In genomic region chr14:52121441-52121840, GRCh38 we compare ENCODE assay signal across 20 cellular contexts. TPM values are rescaled to one million over a fixed set of nuclear protein-coding genes. Genes with fewer than 3 reads are reported as not detected.
"Had no signal": no experiment of that assay in that cellular context is flagged by ENCODE, and none has a peak within 500 bp of the region (broad histone marks: within the 10 kb centered on the region; RNA-seq: fewer than 3 reads in every experiment).

No MANE protein-coding gene starts in this region.

- H3K9me3 Mint-ChIP-seq: activated naive CD8-positive, alpha-beta T cell treated with anti-CD3 and anti-CD28 coated beads for 36 hours; activated T-cell treated with anti-CD3 and anti-CD28 coated beads, Interleukin-2, amount 50 U/mL, for 24 hours; activated T-helper 17 cell treated with anti-CD3 and anti-CD28 coated beads, Interleukin-2, amount 50 U/mL, for 72 hours; central memory CD8-positive, alpha-beta T cell; memory B cell; type B pancreatic cell had no signal

- H3K27me3 Mint-ChIP-seq: activated naive CD8-positive, alpha-beta T cell treated with anti-CD3 and anti-CD28 coated beads for 36 hours; activated T-helper 17 cell treated with anti-CD3 and anti-CD28 coated beads, Interleukin-2, amount 50 U/mL, for 72 hours; central memory CD8-positive, alpha-beta T cell had no signal

- H3K4me3 Mint-ChIP-seq: activated naive CD8-positive, alpha-beta T cell treated with anti-CD3 and anti-CD28 coated beads for 36 hours; activated T-cell treated with anti-CD3 and anti-CD28 coated beads, Interleukin-2, amount 50 U/mL, for 24 hours; activated T-helper 17 cell treated with anti-CD3 and anti-CD28 coated beads, Interleukin-2, amount 50 U/mL, for 72 hours; central memory CD8-positive, alpha-beta T cell; memory B cell; stimulated activated naive B cell treated with anti-CD40 and anti-IgM and Interleukin-4, amounts not matched to agents 10 μg/mL and 1 μg/mL and 100 μg/mL, for 72 hours; type B pancreatic cell had no signal

- H3K4me1 ChIP-seq: breast epithelium, testis had no signal

- H3K4me3 ChIP-seq: breast epithelium, heart left ventricle, sigmoid colon had no signal

- H3K27ac Mint-ChIP-seq: activated naive CD8-positive, alpha-beta T cell treated with anti-CD3 and anti-CD28 coated beads for 36 hours; activated T-cell treated with anti-CD3 and anti-CD28 coated beads, Interleukin-2, amount 50 U/mL, for 24 hours; activated T-helper 17 cell treated with anti-CD3 and anti-CD28 coated beads, Interleukin-2, amount 50 U/mL, for 72 hours; memory B cell; stimulated activated naive B cell treated with anti-CD40 and anti-IgM and Interleukin-4, amounts not matched to agents 10 μg/mL and 1 μg/mL and 100 μg/mL, for 72 hours; type B pancreatic cell had no signal

- DNase-seq: activated naive CD4-positive, alpha-beta T cell; activated naive CD8-positive, alpha-beta T cell treated with anti-CD3 and anti-CD28 coated beads for 36 hours; activated T-cell treated with anti-CD3 and anti-CD28 coated beads, Interleukin-2, amount 50 U/mL, for 24 hours; effector memory CD4-positive, alpha-beta T cell; islet precursor cell; left cardiac atrium; occipital lobe; posterior cingulate gyrus; sigmoid colon; stimulated activated CD4-positive, alpha-beta T cell treated with anti-CD3 and anti-CD28 coated beads, Interleukin-2, amount 100 ng/mL, for 48 hours; stimulated activated CD8-positive, alpha-beta memory T cell treated with anti-CD3 and anti-CD28 coated beads, Interleukin-4, amount 100 ng/mL, for 48 hours; stimulated activated naive B cell treated with anti-CD40 and anti-IgM and Interleukin-4, amounts not matched to agents 10 μg/mL and 1 μg/mL and 100 μg/mL, for 72 hours; T-helper 2 cell; testis had no signal

- H3K27me3 ChIP-seq: breast epithelium, heart left ventricle, sigmoid colon, testis had no signal

- H3K36me3 Mint-ChIP-seq: memory B cell; stimulated activated naive B cell treated with anti-CD40 and anti-IgM and Interleukin-4, amounts not matched to agents 10 μg/mL and 1 μg/mL and 100 μg/mL, for 72 hours; type B pancreatic cell had no signal

- ATAC-seq: activated T-helper 17 cell treated with anti-CD3 and anti-CD28 coated beads, Interleukin-2, amount 50 U/mL, for 72 hours; heart left ventricle; left cardiac atrium; stimulated activated naive B cell treated with anti-CD40 and anti-IgM and Interleukin-4, amounts not matched to agents 10 μg/mL and 1 μg/mL and 100 μg/mL, for 72 hours had no signal

- H3K27ac ChIP-seq: breast epithelium, heart left ventricle, sigmoid colon, testis had no signal

- H3K36me3 ChIP-seq: breast epithelium, heart left ventricle, sigmoid colon had no signal

- H3K9me3 ChIP-seq: breast epithelium, heart left ventricle, sigmoid colon, testis had no signal

RNA-seq across cellular contexts. Expression of gene NID2, which starts 52.6 kb away (rescaled TPM):
- total RNA-seq: activated naive CD8-positive, alpha-beta T cell treated with anti-CD3 and anti-CD28 coated beads for 36 hours had no signal
